In genomic region chr18:74367905-74368304, GRCh38 we compare ENCODE assay signal across 20 cellular contexts. TPM values are rescaled to one million over a fixed set of nuclear protein-coding genes. Genes with fewer than 3 reads are reported as not detected.
DNase-seq lines count a peak whose midpoint lies in the region; ATAC-seq and TF ChIP-seq lines count a peak whose summit lies in the region.
"Had no signal": no experiment of that assay in that cellular context is flagged by ENCODE, and none has a peak within 500 bp of the region (broad histone marks: within the 10 kb centered on the region; RNA-seq: fewer than 3 reads in every experiment).

No MANE protein-coding gene starts in this region.

- no peaks in the 10 kb centered on the region for H3K36me3 ChIP-seq in heart left ventricle
- H3K36me3 ChIP-seq in right atrium auricular region: no peaks in the 10 kb centered on the region
- H3K36me3 ChIP-seq in endodermal cell (ENCODE audit: control insufficient read depth, insufficient read depth, low read length): no peaks in the 10 kb centered on the region
- no peaks in the 10 kb centered on the region for H3K36me3 ChIP-seq in MM.1S (replicated peaks; ENCODE audit: insufficient read depth, low read length)
- no peaks in the 10 kb centered on the region for H3K36me3 ChIP-seq in ascending aorta
- H3K36me3 ChIP-seq: BE2C had no signal

- peak; percentile 79 to 92 (median 86) for ATAC-seq in heart left ventricle
- peak; percentile 91 for ATAC-seq in left lobe of liver
- ATAC-seq in stimulated activated naive B cell treated with anti-CD40 and anti-IgM and Interleukin-4, amounts not matched to agents 10 μg/mL and 1 μg/mL and 100 μg/mL, for 72 hours (replicated peaks): no peak
- ATAC-seq: A549, HCT116 had no signal

- no peaks in the 10 kb centered on the region for H3K36me3 Mint-ChIP-seq in endodermal cell (ENCODE audit: low read depth)
- H3K36me3 Mint-ChIP-seq in stimulated activated naive B cell treated with anti-CD40 and anti-IgM and Interleukin-4, amounts not matched to agents 10 μg/mL and 1 μg/mL and 100 μg/mL, for 72 hours: no peaks in the 10 kb centered on the region
- H3K36me3 Mint-ChIP-seq: CD4-positive, alpha-beta memory T cell had no signal

- H3K27ac ChIP-seq in heart left ventricle: peak overlapping the region in 2 of 12 donors; percentile 33 to 66
- H3K27ac ChIP-seq in right atrium auricular region: no peak overlapping the region
- no peak overlapping the region for H3K27ac ChIP-seq in endodermal cell (ENCODE audit: low read depth, low read length)
- H3K27ac ChIP-seq in MM.1S (ENCODE audit: low read length): no peak overlapping the region
- H3K27ac ChIP-seq in ascending aorta: no peak overlapping the region
- H3K27ac ChIP-seq: A549, C4-2B had no signal

- peaks cover 15% of the 10 kb centered on the region for H3K4me1 Mint-ChIP-seq in endodermal cell
- H3K4me1 Mint-ChIP-seq in stimulated activated naive B cell treated with anti-CD40 and anti-IgM and Interleukin-4, amounts not matched to agents 10 μg/mL and 1 μg/mL and 100 μg/mL, for 72 hours: no peaks in the 10 kb centered on the region

- WGBS in heart left ventricle, 4 donors: 76 to 80% (median 78%) methylated on average over 5 to 10 of the region's 10 CpGs
- 95% methylated on average over 8 to 10 of the region's 10 CpGs for WGBS in endodermal cell (ENCODE audit: insufficient coverage in 1 of 2, insufficient read length in 1 of 2), 2 experiments

- H3K4me3 Mint-ChIP-seq in endodermal cell: no peak overlapping the region
- no peak overlapping the region for H3K4me3 Mint-ChIP-seq in stimulated activated naive B cell treated with anti-CD40 and anti-IgM and Interleukin-4, amounts not matched to agents 10 μg/mL and 1 μg/mL and 100 μg/mL, for 72 hours
- H3K4me3 Mint-ChIP-seq: CD4-positive, alpha-beta memory T cell had no signal

- CTCF ChIA-PET in HEK293T (lab: Yijun Ruan, JAX): no interaction called here

- intact Hi-C loops in heart left ventricle (cut with DNase I) (no loop called here), ascending aorta (cut with DNase I) (no loop called here)

- no peaks in the 10 kb centered on the region for H3K9me3 Mint-ChIP-seq in endodermal cell
- H3K9me3 Mint-ChIP-seq in stimulated activated naive B cell treated with anti-CD40 and anti-IgM and Interleukin-4, amounts not matched to agents 10 μg/mL and 1 μg/mL and 100 μg/mL, for 72 hours: no peaks in the 10 kb centered on the region
- H3K9me3 Mint-ChIP-seq: CD4-positive, alpha-beta memory T cell had no signal

- H3K9me2 ChIP-seq in MM.1S (replicated peaks; ENCODE audit: insufficient read depth, low read length): no peaks in the 10 kb centered on the region

- H3K4me3 ChIP-seq in heart left ventricle (no peak overlapping the region), right atrium auricular region (no peak overlapping the region), endodermal cell (ENCODE audit: low read length) (no peak overlapping the region), MM.1S (ENCODE audit: low read length) (no peak overlapping the region), ascending aorta (no peak overlapping the region)
- H3K4me3 ChIP-seq: A549 had no signal

- H3K4me2 ChIP-seq in MM.1S (ENCODE audit: low read depth, low read length): no peak overlapping the region
- H3K4me2 ChIP-seq: A549 had no signal

- no peaks in the 10 kb centered on the region for H3F3A ChIP-seq in MM.1S (ENCODE audit: insufficient read depth, low read length)

- peak overlapping the region; percentile 71 for H3K27ac Mint-ChIP-seq in endodermal cell
- H3K27ac Mint-ChIP-seq in stimulated activated naive B cell treated with anti-CD40 and anti-IgM and Interleukin-4, amounts not matched to agents 10 μg/mL and 1 μg/mL and 100 μg/mL, for 72 hours: peak overlapping the region; percentile 59

- no peak for TF ChIP-seq POLR2A in heart left ventricle (IDR thresholded peaks at IDR 0.05)

- no peaks in the 10 kb centered on the region for H3K27me3 ChIP-seq in heart left ventricle
- no peaks in the 10 kb centered on the region for H3K27me3 ChIP-seq in right atrium auricular region
- H3K27me3 ChIP-seq in endodermal cell (ENCODE audit: control insufficient read depth, insufficient read depth, low read length, poor library complexity, severe bottlenecking): no peaks in the 10 kb centered on the region
- no peaks in the 10 kb centered on the region for H3K27me3 ChIP-seq in MM.1S (replicated peaks; ENCODE audit: insufficient read depth, low read length)
- H3K27me3 ChIP-seq in ascending aorta: no peaks in the 10 kb centered on the region
- H3K27me3 ChIP-seq: BE2C had no signal

- no peaks in the 10 kb centered on the region for H3K79me2 ChIP-seq in MM.1S (ENCODE audit: low read length)

- H2AFZ ChIP-seq in MM.1S (ENCODE audit: low read length): no peak overlapping the region

- DNase-seq in heart left ventricle (peak in 3 of 5 donors; percentile 36 to 75 (median 49)), right atrium auricular region (ENCODE audit: low spot score) (no peak), endodermal cell (no peak), left lobe of liver (ENCODE audit: low spot score) (peak; percentile 85), MM.1S (no peak), HEK293T (ENCODE audit: extremely low spot score) (no peak), ascending aorta (ENCODE audit: low spot score in 2 of 2) (no peak)
- no peak for DNase-seq in stimulated activated naive B cell treated with anti-CD40 and anti-IgM and Interleukin-4, amounts not matched to agents 10 μg/mL and 1 μg/mL and 100 μg/mL, for 72 hours
- DNase-seq: BE2C; CD4-positive, alpha-beta memory T cell; COR-L47; DMS153; DMS79 treated with DMSO at 0.1 percent for 48 hours; EL; IMR-90 had no signal

- no peak for TF ChIP-seq CTCF in heart left ventricle (IDR thresholded peaks at IDR 0.05)
- TF ChIP-seq CTCF in right atrium auricular region (IDR thresholded peaks at IDR 0.05): no peak
- no peak for TF ChIP-seq CTCF in endodermal cell (conservative IDR thresholded peaks at IDR 0.05)
- TF ChIP-seq CTCF in MM.1S (IDR thresholded peaks at IDR 0.05; ENCODE audit: low read length): no peak
- TF ChIP-seq CTCF in ascending aorta (IDR thresholded peaks at IDR 0.05): no peak

- H3K9me3 ChIP-seq in heart left ventricle (no peaks in the 10 kb centered on the region), right atrium auricular region (no peaks in the 10 kb centered on the region), endodermal cell (ENCODE audit: control insufficient read depth, low read length) (no peaks in the 10 kb centered on the region), MM.1S (replicated peaks; ENCODE audit: insufficient read depth, low read length) (no peaks in the 10 kb centered on the region), ascending aorta (no peaks in the 10 kb centered on the region)
- H3K9me3 ChIP-seq: A549, BE2C had no signal

- POLR2A ChIA-PET in HEK293T (lab: Yijun Ruan, JAX): no interaction called here

- peaks cover 0 to 6% (median 0%) of the 10 kb centered on the region in 12 donors for H3K4me1 ChIP-seq in heart left ventricle
- no peaks in the 10 kb centered on the region for H3K4me1 ChIP-seq in right atrium auricular region
- H3K4me1 ChIP-seq in endodermal cell (ENCODE audit: control insufficient read depth, insufficient read depth, low read length): peaks cover 3% of the 10 kb centered on the region
- no peaks in the 10 kb centered on the region for H3K4me1 ChIP-seq in MM.1S (ENCODE audit: low read length)
- no peaks in the 10 kb centered on the region for H3K4me1 ChIP-seq in ascending aorta
- H3K4me1 ChIP-seq: A549, BE2C had no signal

- no peaks in the 10 kb centered on the region for H3K27me3 Mint-ChIP-seq in endodermal cell (ENCODE audit: insufficient read depth)
- H3K27me3 Mint-ChIP-seq in stimulated activated naive B cell treated with anti-CD40 and anti-IgM and Interleukin-4, amounts not matched to agents 10 μg/mL and 1 μg/mL and 100 μg/mL, for 72 hours: peaks cover 0 to 14% of the 10 kb centered on the region in 2 donors

- no peak overlapping the region for H3K9ac ChIP-seq in endodermal cell (ENCODE audit: extremely low read depth, low read length, poor library complexity, severe bottlenecking)
- H3K9ac ChIP-seq in MM.1S (ENCODE audit: low read length): no peak overlapping the region

- no peaks in the 10 kb centered on the region for H4K20me1 ChIP-seq in MM.1S (ENCODE audit: insufficient read depth, low read length)

TF ChIP-seq in HEK293T, 16 proteins besides CTCF, POLR2A, EP300 and RAD21:
- TF ChIP-seq SP1 (IDR thresholded peaks at IDR 0.05): no peak
- TF ChIP-seq FOXA1 (IDR thresholded peaks at IDR 0.05): no peak
- no peak for TF ChIP-seq HDGF (IDR thresholded peaks at IDR 0.05; ENCODE audit: borderline replicate concordance)
- no peak for TF ChIP-seq PKNOX1 (IDR thresholded peaks at IDR 0.05)
- no peak for TF ChIP-seq L3MBTL2 (conservative IDR thresholded peaks at IDR 0.05)
- no peak for TF ChIP-seq CTBP1 (IDR thresholded peaks at IDR 0.05; ENCODE audit: borderline replicate concordance)
- no peak for TF ChIP-seq BHLHE40 (IDR thresholded peaks at IDR 0.05; ENCODE audit: borderline replicate concordance)
- no peak for TF ChIP-seq ZNF384 (IDR thresholded peaks at IDR 0.05)
- no peak for TF ChIP-seq FOXM1 (IDR thresholded peaks at IDR 0.05; ENCODE audit: borderline replicate concordance)
- no peak for TF ChIP-seq NFRKB (IDR thresholded peaks at IDR 0.05)
- TF ChIP-seq SUZ12 (IDR thresholded peaks at IDR 0.05): no peak
- TF ChIP-seq FOXK2 (IDR thresholded peaks at IDR 0.05): no peak
- TF ChIP-seq TARDBP (IDR thresholded peaks at IDR 0.05): no peak
- TF ChIP-seq ELF4 (IDR thresholded peaks at IDR 0.05): no peak
- no peak for TF ChIP-seq ARNT (IDR thresholded peaks at IDR 0.05)

RNA-seq across cellular contexts. Expression of gene C18orf63, which starts 52.3 kb away (rescaled TPM):
- not detected for total RNA-seq in heart left ventricle
- not detected for polyA plus RNA-seq in heart left ventricle
- total RNA-seq in right atrium auricular region: not detected
- total RNA-seq in endodermal cell: not detected
- polyA plus RNA-seq in endodermal cell (2013, experiment 1 of 2): not detected
- not detected for polyA plus RNA-seq in endodermal cell (2013, experiment 2 of 2)
- not detected for total RNA-seq in left lobe of liver
- not detected for total RNA-seq in ascending aorta
- total RNA-seq: CD4-positive, alpha-beta memory T cell; H4; IMR-90 had no signal
- polyA plus RNA-seq: A549; AG04450; CD4-positive, alpha-beta memory T cell; IMR-90 had no signal

Comparison
In these comparisons a context has a peak if more than half of its experiments do, and no peak if none do; other contexts are left out.
1. DNase-seq: peak in heart left ventricle (3 of 5) and left lobe of liver (single experiment); none in right atrium auricular region (single experiment), endodermal cell (single experiment), stimulated activated naive B cell treated with anti-CD40 and anti-IgM and Interleukin-4, amounts not matched to agents 10 μg/mL and 1 μg/mL and 100 μg/mL, for 72 hours (single experiment), MM.1S (single experiment), HEK293T (single experiment) and ascending aorta (0 of 2).
2. ATAC-seq: peak in heart left ventricle (4 of 4) and left lobe of liver (single experiment); none in stimulated activated naive B cell treated with anti-CD40 and anti-IgM and Interleukin-4, amounts not matched to agents 10 μg/mL and 1 μg/mL and 100 μg/mL, for 72 hours (0 of 2).